13 cellular contexts compared by ENCODE assay signal in the genomic region with DNA sequence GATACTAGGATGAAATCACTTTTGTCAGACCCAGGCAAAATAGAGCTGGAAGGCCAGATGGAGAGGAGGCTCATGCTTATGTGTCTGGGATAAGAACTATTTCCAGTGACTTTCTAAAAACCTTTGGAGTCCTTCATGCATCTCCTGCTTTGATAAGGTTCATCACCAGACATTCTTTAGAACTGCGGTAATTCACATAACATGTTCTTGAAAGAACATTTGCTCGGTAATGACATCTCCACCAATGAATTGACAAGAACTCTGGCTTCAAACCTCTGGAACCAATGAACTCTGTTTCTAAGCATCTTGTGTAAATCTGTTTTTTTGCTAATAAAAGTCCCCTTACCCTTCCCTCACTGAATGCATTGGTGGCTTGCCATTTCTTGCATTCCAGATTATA.
"Had no signal": no experiment of that assay in that cellular context is flagged by ENCODE, and none has a peak within 500 bp of the region (broad histone marks: within the 10 kb centered on the region; RNA-seq: fewer than 3 reads in every experiment).

No MANE protein-coding gene starts in this region.

- H3K4me1 ChIP-seq: upper lobe of left lung had no signal

- H3K27ac ChIP-seq: lower lobe of right lung, SK-N-MC, upper lobe of left lung had no signal

- H3K27ac Mint-ChIP-seq: nephron progenitor cell, progenitor cell of endocrine pancreas, WTC11 had no signal

- DNase-seq: lower lobe of right lung, midbrain, nephron progenitor cell, stomach, upper lobe of left lung had no signal

- H3K27me3 ChIP-seq: stomach, upper lobe of left lung had no signal

- H3K36me3 ChIP-seq: lower lobe of right lung, stomach, thoracic aorta, upper lobe of left lung had no signal

- H3K9me3 Mint-ChIP-seq: nephron progenitor cell had no signal

- H3K4me3 Mint-ChIP-seq: activated CD4-positive, alpha-beta T cell treated with anti-CD3 and anti-CD28 coated beads for 36 hours; activated CD8-positive, alpha-beta memory T cell treated with anti-CD3 and anti-CD28 coated beads, Interleukin-2, amount 10 ng/mL, durations not matched to agents 7 days and 5 days; activated naive CD4-positive, alpha-beta T cell treated with anti-CD3 and anti-CD28 coated beads, Interleukin-2, amount 10 ng/mL, durations not matched to agents 7 days and 5 days; nephron progenitor cell; WTC11 had no signal

- H3K36me3 Mint-ChIP-seq: WTC11 had no signal

- ATAC-seq: lower lobe of right lung, WTC11 had no signal

- H3K27me3 Mint-ChIP-seq: activated naive CD4-positive, alpha-beta T cell treated with anti-CD3 and anti-CD28 coated beads, Interleukin-2, amount 10 ng/mL, durations not matched to agents 7 days and 5 days; progenitor cell of endocrine pancreas had no signal

- H3K4me3 ChIP-seq: coronary artery, lower lobe of right lung, SK-N-MC, stomach, thoracic aorta, upper lobe of left lung had no signal
